22 cellular contexts compared by ENCODE assay signal in genomic region chr5:170508036-170508435, GRCh38.
DNase-seq lines count a peak whose midpoint lies in the region; ATAC-seq, FAIRE-seq and TF ChIP-seq lines count a peak whose summit lies in the region.
"Had no signal": no experiment of that assay in that cellular context is flagged by ENCODE, and none has a peak within 500 bp of the region (broad histone marks: within the 10 kb centered on the region; RNA-seq: fewer than 3 reads in every experiment).

No MANE protein-coding gene starts in this region.

- DNase-seq in GM20000 (ENCODE audit: low spot score) (peak; percentile 22), astrocyte of the hippocampus (ENCODE audit: low read depth, low spot score) (peak; percentile 45), urothelium cell line (ENCODE audit: low spot score) (no peak), NCI-H748 (lab: John Stamatoyannopoulos, UW; ENCODE audit: unreplicated experiment) (no peak), COLO829 (ENCODE audit: low spot score) (no peak)
- DNase-seq in activated effector memory CD4-positive, alpha-beta T cell treated with Interleukin-2 at 50 U/mL for 16 hours, result no peak
- DNase-seq: activated naive CD8-positive, alpha-beta T cell treated with anti-CD3 and anti-CD28 coated beads, Interleukin-2, amount 50 U/mL, for 24 hours; Caco-2; esophagus squamous epithelium; glutamatergic neuron; KBM-7; left ventricle myocardium inferior; NCI-H748 treated with DMSO at 0.1 percent for 48 hours; PC-3; right cardiac atrium; SJCRH30; stimulated activated CD4-positive, alpha-beta T cell treated with anti-CD3 and anti-CD28 coated beads, Interleukin-15, amount 100 ng/mL, for 24 hours; stimulated activated naive CD4-positive, alpha-beta T cell treated with Interleukin-2 at 50 U/mL for 16 hours; T-helper 2 cell; tibial artery had no signal

- peak; percentile 42 for FAIRE-seq in urothelium cell line (lab: Jason Lieb, UNC)

- ATAC-seq in HG03060 (IDR thresholded peaks at IDR 0.05; ENCODE audit: low read depth, unreplicated experiment) (peak; percentile 58), GM18511 (IDR thresholded peaks at IDR 0.05; ENCODE audit: unreplicated experiment) (no peak)
- ATAC-seq: activated naive CD8-positive, alpha-beta T cell treated with anti-CD3 and anti-CD28 coated beads, Interleukin-2, amount 50 U/mL, for 24 hours; PC-3; right cardiac atrium had no signal

- TF ChIP-seq CTCF in GM20000 (IDR thresholded peaks at IDR 0.05; ENCODE audit: extremely low read depth, missing control alignments), result no peak

Comparison
In these comparisons a context has a peak if more than half of its experiments do, and no peak if none do; other contexts are left out.
1. DNase-seq: peak in GM20000 (single experiment) and astrocyte of the hippocampus (single experiment); none in urothelium cell line (single experiment), activated effector memory CD4-positive, alpha-beta T cell treated with Interleukin-2 at 50 U/mL for 16 hours (single experiment), NCI-H748 (single experiment) and COLO829 (single experiment).